8 cellular contexts compared by ENCODE assay signal in genomic region chr17:47946929-47947397, GRCh38. TPM values are rescaled to one million over a fixed set of nuclear protein-coding genes. Genes with fewer than 3 reads are reported as not detected.
DNase-seq lines count a peak whose midpoint lies in the region; ATAC-seq and TF ChIP-seq lines count a peak whose summit lies in the region.

No MANE protein-coding gene starts in this region.

- no peak overlapping the region for H3K4me3 ChIP-seq in heart left ventricle

- TF ChIP-seq POLR2A in heart left ventricle (IDR thresholded peaks at IDR 0.05), result no peak

- intact Hi-C loops in heart left ventricle (cut with DNase I), result loop anchor here in 9 of 10 donors (5.0 to 10.0 kb wide), 3 partner anchors 50 to 105 kb away; partner anchors contain the start of genes SCRN2 (in 8 of the 9) and SP2 (in 2 of the 9)

- WGBS in heart left ventricle, 4 donors, result 22 to 28% (median 27%) methylated on average over 2 of the region's 2 CpGs

- H3K4me3 Mint-ChIP-seq in activated naive CD8-positive, alpha-beta T cell treated with anti-CD3 and anti-CD28 coated beads, Interleukin-2, amount 50 U/mL, for 24 hours, result no peak overlapping the region

- peak; percentile 89 for ATAC-seq in activated naive CD8-positive, alpha-beta T cell treated with anti-CD3 and anti-CD28 coated beads, Interleukin-2, amount 50 U/mL, for 24 hours
- ATAC-seq in heart left ventricle (peak; percentile 35 to 67 (median 60)), GM21381 (IDR thresholded peaks at IDR 0.05; ENCODE audit: unreplicated experiment) (no peak)

- no peaks in the 10 kb centered on the region for H3K9me3 ChIP-seq in heart left ventricle

- peaks cover 62% of the 10 kb centered on the region for H3K4me1 Mint-ChIP-seq in activated naive CD8-positive, alpha-beta T cell treated with anti-CD3 and anti-CD28 coated beads, Interleukin-2, amount 50 U/mL, for 24 hours

- H3K36me3 Mint-ChIP-seq in activated naive CD8-positive, alpha-beta T cell treated with anti-CD3 and anti-CD28 coated beads, Interleukin-2, amount 50 U/mL, for 24 hours (ENCODE audit: low read depth), result peaks cover 28% of the 10 kb centered on the region

- H3K27me3 Mint-ChIP-seq in activated naive CD8-positive, alpha-beta T cell treated with anti-CD3 and anti-CD28 coated beads, Interleukin-2, amount 50 U/mL, for 24 hours, result no peaks in the 10 kb centered on the region

- peaks cover 5 to 65% (median 25%) of the 10 kb centered on the region in 12 donors for H3K4me1 ChIP-seq in heart left ventricle

- H3K27ac Mint-ChIP-seq in activated naive CD8-positive, alpha-beta T cell treated with anti-CD3 and anti-CD28 coated beads, Interleukin-2, amount 50 U/mL, for 24 hours, result peak overlapping the region; percentile 42

- peak; percentile 71 to 85 (median 80) for TF ChIP-seq CTCF in heart left ventricle (IDR thresholded peaks at IDR 0.05)

- peaks cover 0 to 38% (median 21%) of the 10 kb centered on the region in 9 donors for H3K36me3 ChIP-seq in heart left ventricle

- no peaks in the 10 kb centered on the region for H3K27me3 ChIP-seq in heart left ventricle

- peak; percentile 63 for DNase-seq in CMK (ENCODE audit: low read depth)
- peak; percentile 86 for DNase-seq in H4 (ENCODE audit: low spot score)
- peak; percentile 80 for DNase-seq in NCI-H1436 (lab: John Stamatoyannopoulos, UW)
- DNase-seq in T-helper 1 cell, result peak; percentile 24 to 78 (median 59)
- peak; percentile 82 for DNase-seq in activated naive CD8-positive, alpha-beta T cell treated with anti-CD3 and anti-CD28 coated beads, Interleukin-2, amount 50 U/mL, for 24 hours
- DNase-seq in heart left ventricle, result peak in 4 of 5 donors; percentile 44 to 76 (median 68)
- DNase-seq in retina, result peak; percentile 40

- H3K9me3 Mint-ChIP-seq in activated naive CD8-positive, alpha-beta T cell treated with anti-CD3 and anti-CD28 coated beads, Interleukin-2, amount 50 U/mL, for 24 hours, result no peaks in the 10 kb centered on the region

- H3K27ac ChIP-seq in heart left ventricle, result peak overlapping the region in 3 of 12 donors; percentile 14 to 64 (median 52)

RNA-seq across cellular contexts. Expression of gene PNPO, which starts 5.6 kb away (rescaled TPM):
- total RNA-seq in H4 (2014; rRNA removed; shearing (Covaris generic)), result 38.2 and 47.5 TPM in 2 replicates
- total RNA-seq in heart left ventricle, result 10 to 100 TPM; 24.2 to 45.0 (median 36.1) TPM
- polyA plus RNA-seq in heart left ventricle, result 10 to 100 TPM; 12.6 to 16.1 TPM

RNA-seq across cellular contexts. Expression of gene PRR15L, which starts 10.7 kb away (rescaled TPM):
- total RNA-seq in H4 (2014; rRNA removed; shearing (Covaris generic)), result not detected in 2 replicates
- total RNA-seq in heart left ventricle, result 1 to 10 TPM in 1 of 9 donors, not detected in 8; 2.7 TPM
- polyA plus RNA-seq in heart left ventricle, result under 1 TPM in 1 of 2 donors, not detected in 1; 0.04 TPM

RNA-seq across cellular contexts. Expression of gene CDK5RAP3, which starts 23.9 kb away (rescaled TPM):
- total RNA-seq in H4 (2014; rRNA removed; shearing (Covaris generic)), result 53.4 and 57.6 TPM in 2 replicates
- 10 to 100 TPM; 41.2 to 80.9 (median 53.6) TPM for total RNA-seq in heart left ventricle
- polyA plus RNA-seq in heart left ventricle, result 10 to 100 TPM; 53.8 to 56.6 TPM

RNA-seq across cellular contexts. Expression of gene SP2, which starts 50.9 kb away (rescaled TPM):
- 1.0 and 1.9 TPM in 2 replicates for total RNA-seq in H4 (2014; rRNA removed; shearing (Covaris generic))
- total RNA-seq in heart left ventricle, result 10 to 100 TPM; 11.1 to 21.2 (median 16.7) TPM
- polyA plus RNA-seq in heart left ventricle, result 10 to 100 TPM in 1 of 2 donors, 1 to 10 TPM in 1; 4.1 to 15.8 TPM
